Comparison of ENCODE assay signal across 25 cellular contexts in the genomic region with DNA sequence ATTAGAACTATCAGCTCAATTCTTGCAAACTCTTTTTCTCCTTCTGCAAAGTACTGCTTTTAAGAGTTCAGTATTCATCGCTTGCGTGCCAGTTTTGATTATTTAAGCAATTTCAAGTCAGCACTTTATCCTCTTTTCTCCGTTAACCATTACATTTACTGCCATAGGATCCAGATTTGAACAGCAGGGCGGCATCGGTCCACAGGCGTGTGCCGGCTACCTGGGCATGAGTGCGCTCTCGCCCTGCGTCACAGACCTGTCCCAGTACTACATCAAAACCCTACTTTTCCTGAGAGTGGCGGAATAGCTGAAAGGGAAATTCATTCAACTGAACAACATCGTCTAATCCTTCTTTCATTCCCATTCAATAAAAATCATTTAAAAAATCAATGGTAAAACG. TPM values are rescaled to one million over a fixed set of nuclear protein-coding genes. Genes with fewer than 3 reads are reported as not detected.
DNase-seq lines count a peak whose midpoint lies in the region; ATAC-seq, FAIRE-seq and TF ChIP-seq lines count a peak whose summit lies in the region.
"Had no signal": no experiment of that assay in that cellular context is flagged by ENCODE, and none has a peak within 500 bp of the region (broad histone marks: within the 10 kb centered on the region; RNA-seq: fewer than 3 reads in every experiment).

No MANE protein-coding gene starts in this region.

- H2BK5ac ChIP-seq in H1 (ENCODE audit: low read depth, low read length): no peak overlapping the region

- H3K27me3 ChIP-seq in DND-41 (ENCODE audit: insufficient read depth, low read length, poor library complexity): no peaks in the 10 kb centered on the region
- no peaks in the 10 kb centered on the region for H3K27me3 ChIP-seq in Loucy (ENCODE audit: insufficient read depth, low read length, poor library complexity, severe bottlenecking)
- no peaks in the 10 kb centered on the region for H3K27me3 ChIP-seq in H1 (replicated peaks in 1 of 4; ENCODE audit: control insufficient read depth in 3 of 4, extremely low read depth in 1 of 4, insufficient read depth in 3 of 4, low read length in 3 of 4)

- H3K27ac ChIP-seq in DND-41 (ENCODE audit: low read length) (no peak overlapping the region), H1 (ENCODE audit: low read depth, low read length) (no peak overlapping the region), kidney (ENCODE audit: low read depth in 2 of 2, low read length in 2 of 2) (no peak overlapping the region)
- H3K27ac ChIP-seq: A549, C4-2B, RWPE1 had no signal

- DNase-seq in DND-41: no peak
- no peak for DNase-seq in H1 (ENCODE audit: low read depth in 1 of 2, low spot score in 2 of 2)
- no peak for DNase-seq in kidney
- no peak for DNase-seq in activated CD4-positive, CD25-positive, alpha-beta regulatory T cell (lab: John Stamatoyannopoulos, UW)
- no peak for DNase-seq in amygdala (lab: John Stamatoyannopoulos, UW)
- DNase-seq: CD8-positive, alpha-beta T cell; DMS 273 treated with DMSO at 0.1 percent for 48 hours; DMS79; GF-D8; HCEC 1CT; Kasumi-1; NCI-H1105 treated with DMSO at 0.1 percent for 48 hours; NCI-H2029; NCI-H446 treated with DMSO at 0.1 percent for 48 hours; NCI-H526; NCI-H82; SHP77 treated with DMSO at 0.1 percent for 48 hours; T-helper 1 cell had no signal

- no peak overlapping the region for H3K18ac ChIP-seq in H1 (ENCODE audit: extremely low read depth, low read length)

- no peak for TF ChIP-seq POLR2A in H1 (IDR thresholded peaks at IDR 0.05; ENCODE audit: control extremely low read depth in 1 of 2, low read depth in 2 of 2, low read length in 2 of 2)

- no peak for FAIRE-seq in H1 (lab: Jason Lieb, UNC)
- no peak for FAIRE-seq in kidney (lab: Jason Lieb, UNC)
- FAIRE-seq: A549, GM12892 had no signal

- POLR2A ChIA-PET in H1 (lab: Charles Lee; ENCODE audit: partially characterized antibody): no interaction called here

- no peaks in the 10 kb centered on the region for H3K9me3 ChIP-seq in DND-41 (ENCODE audit: insufficient read depth, low read length, severe bottlenecking)
- no peaks in the 10 kb centered on the region for H3K9me3 ChIP-seq in Loucy (ENCODE audit: insufficient read depth, low read depth, low read length)
- H3K9me3 ChIP-seq in H1 (ENCODE audit: insufficient read depth in 2 of 2, low read depth in 1 of 2, low read length in 1 of 2): no peaks in the 10 kb centered on the region
- no peaks in the 10 kb centered on the region for H3K9me3 ChIP-seq in kidney (ENCODE audit: control insufficient read depth in 1 of 2, low read length in 2 of 2)
- H3K9me3 ChIP-seq: A549 had no signal

- H3K36me3 ChIP-seq in DND-41 (ENCODE audit: insufficient read depth, low read length): no peaks in the 10 kb centered on the region
- H3K36me3 ChIP-seq in Loucy (ENCODE audit: insufficient read depth, low read length): no peaks in the 10 kb centered on the region
- H3K36me3 ChIP-seq in H1 (ENCODE audit: control insufficient read depth in 2 of 4, insufficient read depth in 4 of 4, low read length in 3 of 4): no peaks in the 10 kb centered on the region
- H3K36me3 ChIP-seq in kidney (ENCODE audit: control insufficient read depth in 1 of 2, insufficient read depth in 2 of 2, low read length in 2 of 2): no peaks in the 10 kb centered on the region

- no peak overlapping the region for H3K14ac ChIP-seq in H1 (ENCODE audit: insufficient read length)

- CTCF ChIA-PET in H1 (lab: Charles Lee; ENCODE audit: partially characterized antibody): interaction anchor here (0.9 to 5.9 kb wide), 6 partner anchors 14 to 513 kb away, joined by 3 to 39 read pairs (median 4); no protein-coding TSS in a partner anchor

- H3K9me2 ChIP-seq in Loucy (replicated peaks; ENCODE audit: low read depth, low read length): no peaks in the 10 kb centered on the region

- no peak for TF ChIP-seq EP300 in H1 (IDR thresholded peaks at IDR 0.05; ENCODE audit: borderline replicate concordance in 1 of 2, low read depth in 2 of 2, low read length in 2 of 2)

- H4K91ac ChIP-seq in H1 (replicated peaks; ENCODE audit: insufficient read length, low read length): no peak overlapping the region

- H3K4me3 ChIP-seq in DND-41 (ENCODE audit: low read depth in 1 of 2, low read length in 2 of 2): no peak overlapping the region
- H3K4me3 ChIP-seq in Loucy (ENCODE audit: low read length, poor library complexity, severe bottlenecking): no peak overlapping the region
- H3K4me3 ChIP-seq in H1 (ENCODE audit: extremely low read depth in 1 of 4, insufficient read depth in 2 of 4, low read depth in 3 of 4, low read length in 4 of 4): no peak overlapping the region
- H3K4me3 ChIP-seq in kidney (ENCODE audit: low read length in 2 of 2): peak overlapping the region; percentile 20 to 51
- H3K4me3 ChIP-seq: A549 had no signal

- no peak overlapping the region for H3K23ac ChIP-seq in H1 (ENCODE audit: insufficient read length)

- no peak overlapping the region for H4K8ac ChIP-seq in H1 (ENCODE audit: extremely low read depth, insufficient read depth, low read length)

- no peaks in the 10 kb centered on the region for H3F3A ChIP-seq in Loucy (ENCODE audit: low read depth)

- H2BK20ac ChIP-seq in H1 (ENCODE audit: low read length): no peak overlapping the region

- ATAC-seq in DND-41 (ENCODE audit: insufficient read depth, low read depth) (no peak), GM18502 (IDR thresholded peaks at IDR 0.05; ENCODE audit: poor library complexity, unreplicated experiment) (no peak)
- ATAC-seq: A549; CD8-positive, alpha-beta T cell; Panc1 had no signal

- H3K79me2 ChIP-seq in DND-41 (ENCODE audit: insufficient read depth, low read length): no peaks in the 10 kb centered on the region
- H3K79me2 ChIP-seq in Loucy (ENCODE audit: insufficient read depth, low read length): no peaks in the 10 kb centered on the region
- no peaks in the 10 kb centered on the region for H3K79me2 ChIP-seq in H1 (ENCODE audit: control insufficient read depth in 1 of 2, insufficient read depth in 2 of 2, low read length in 2 of 2)

- no peak overlapping the region for H2BK120ac ChIP-seq in H1 (replicated peaks; ENCODE audit: low read depth, low read length)

- H4K5ac ChIP-seq in H1 (ENCODE audit: insufficient read length, low read depth, low read length): no peak overlapping the region

- WGBS in H1 (ENCODE audit: extremely low coverage in 1 of 2, insufficient coverage in 1 of 2, insufficient read length in 1 of 2, insufficient replicate concordance in 2 of 2, low coverage in 1 of 2, low lambda C conversion rate in 2 of 2, missing lambda C conversion rate in 1 of 2), 2 experiments: 82% methylated on average over 13 of the region's 13 CpGs; no CpG with 5 or more reads in 1 of the 2 experiments

- H3K23me2 ChIP-seq in H1 (ENCODE audit: low read depth, low read length): peaks cover 3% of the 10 kb centered on the region; the same call in 1 of the 2 replicates

- no peak overlapping the region for H2BK12ac ChIP-seq in H1 (ENCODE audit: low read depth, low read length)

- no peaks in the 10 kb centered on the region for H3K79me1 ChIP-seq in H1 (ENCODE audit: low read depth, low read length)

- H3K4ac ChIP-seq in H1 (replicated peaks; ENCODE audit: insufficient read length, low read depth, low read length): no peak overlapping the region

- H3K56ac ChIP-seq in H1 (replicated peaks; ENCODE audit: insufficient read length, low read depth, low read length): no peak overlapping the region

- H2AFZ ChIP-seq in DND-41 (ENCODE audit: low read depth, low read length) (no peak overlapping the region), Loucy (ENCODE audit: low read length) (no peak overlapping the region), H1 (ENCODE audit: low read length) (no peak overlapping the region)

- H3K9ac ChIP-seq in DND-41 (ENCODE audit: low read depth, low read length) (no peak overlapping the region), Loucy (ENCODE audit: low read depth, low read length, poor library complexity, severe bottlenecking) (no peak overlapping the region), H1 (replicated peaks in 1 of 4; ENCODE audit: extremely low read depth in 1 of 4, low read depth in 3 of 4, low read length in 3 of 4) (no peak overlapping the region), kidney (ENCODE audit: low read length in 2 of 2) (no peak overlapping the region)

- peak; percentile 33 to 38; a peak in 2 of 4 replicates for TF ChIP-seq RAD21 in H1 (IDR thresholded peaks at IDR 0.05 in 1 of 2, conservative IDR thresholded peaks at IDR 0.05 in 1 of 2; ENCODE audit: low read depth in 2 of 2, low read length in 2 of 2)

- H2BK15ac ChIP-seq in H1 (ENCODE audit: low read length): no peak overlapping the region

- H4K20me1 ChIP-seq in DND-41 (ENCODE audit: insufficient read depth, low read length) (no peaks in the 10 kb centered on the region), Loucy (ENCODE audit: insufficient read depth, low read length, poor library complexity, severe bottlenecking) (no peaks in the 10 kb centered on the region), H1 (replicated peaks in 1 of 2; ENCODE audit: control insufficient read depth in 1 of 2, insufficient read depth in 2 of 2, low read length in 2 of 2) (no peaks in the 10 kb centered on the region)

- no peaks in the 10 kb centered on the region for H3K4me1 ChIP-seq in DND-41 (ENCODE audit: insufficient read depth, low read length)
- H3K4me1 ChIP-seq in Loucy (ENCODE audit: insufficient read depth, low read length, poor library complexity, severe bottlenecking): no peaks in the 10 kb centered on the region
- no peaks in the 10 kb centered on the region for H3K4me1 ChIP-seq in H1 (replicated peaks in 1 of 4; ENCODE audit: control insufficient read depth in 3 of 4, insufficient read depth in 4 of 4, low read length in 3 of 4)
- no peaks in the 10 kb centered on the region for H3K4me1 ChIP-seq in kidney (ENCODE audit: control insufficient read depth in 1 of 2, insufficient read depth in 1 of 2, low read depth in 1 of 2, low read length in 2 of 2)
- H3K4me1 ChIP-seq: A549 had no signal

- H2AK5ac ChIP-seq in H1 (ENCODE audit: low read depth, low read length): no peak overlapping the region

- intact Hi-C loops in kidney (cut with DNase I): no loop called here

- TF ChIP-seq CTCF in DND-41 (IDR thresholded peaks at IDR 0.05; ENCODE audit: borderline replicate concordance, extremely low read depth, low read length, poor library complexity, severe bottlenecking) (peak; percentile 8), Loucy (conservative IDR thresholded peaks at IDR 0.05; ENCODE audit: low read length) (peak; percentile 24), H1 (IDR thresholded peaks at IDR 0.05; ENCODE audit: control extremely low read depth in 1 of 3, insufficient read depth in 1 of 3, low read depth in 1 of 3, low read length in 3 of 3) (peak; percentile 39 to 65 (median 63)), kidney (IDR thresholded peaks at IDR 0.05; ENCODE audit: borderline replicate concordance, extremely low read depth, insufficient read depth) (no peak)

- H3K4me2 ChIP-seq in DND-41 (ENCODE audit: insufficient read depth, low read length) (no peak overlapping the region), Loucy (ENCODE audit: low read depth, low read length, poor library complexity, severe bottlenecking) (no peak overlapping the region), H1 (ENCODE audit: insufficient read depth in 1 of 2, low read depth in 2 of 2, low read length in 2 of 2) (no peak overlapping the region)
- H3K4me2 ChIP-seq: A549 had no signal

RNA-seq across cellular contexts. Expression of gene MYLK4, which starts 53.4 kb away (rescaled TPM):
- 0.13 and 0.17 TPM in 2 replicates for total RNA-seq in H1 (2021; fragmentation: NEBNext Ultra II Directional; extraction: Animal tissue kit (Norgen Biotek cat#: 25700))
- polyA plus RNA-seq in H1 (2011; rRNA removed): 0.11 TPM in 2 replicates
- polyA plus RNA-seq in H1 (2011; cell fraction: cytosol; rRNA removed): 0.13 TPM
- polyA plus RNA-seq in H1 (2011; cell fraction: nucleus; rRNA removed): 0.11 TPM
- 0.09 to 0.17 TPM (median 0.11 TPM) in 4 replicates for polyA plus RNA-seq in H1 (2012, experiment 1 of 2)
- polyA plus RNA-seq in H1 (2012, experiment 2 of 2): not detected
- polyA plus RNA-seq in H1 (2013, experiment 1 of 2): 0.14 TPM
- 0.11 TPM for polyA plus RNA-seq in H1 (2013, experiment 2 of 2)
- 0.06 and 0.20 TPM in 2 replicates for polyA minus RNA-seq in H1 (2011; rRNA and poly(A)+ RNA removed)
- not detected for polyA minus RNA-seq in H1 (2011; cell fraction: cytosol; rRNA and poly(A)+ RNA removed)
- 0.10 TPM for polyA minus RNA-seq in H1 (2011; cell fraction: nucleus; rRNA and poly(A)+ RNA removed)
- 1.3 TPM for total RNA-seq in kidney
- polyA plus RNA-seq in kidney (ENCODE audit: insufficient read depth, low read depth, low replicate concordance): 1.1 TPM

Comparison
In these comparisons a context has a peak if more than half of its experiments do, and no peak if none do; other contexts are left out.
1. H3K4me3 ChIP-seq: peak in kidney (2 of 2); none in DND-41 (0 of 2), Loucy (single experiment) and H1 (0 of 4).